In genomic region chr3:58168498-58168897, GRCh38 we compare ENCODE assay signal across 1 cellular context.
TF ChIP-seq lines count a peak whose summit lies in the region.

No MANE protein-coding gene starts in this region.

TF ChIP-seq in HepG2, 621 proteins besides CTCF, POLR2A, EP300 and RAD21 (continued from another document and continues in another):
- TF ChIP-seq ATF6 (CRISPR knock-in tag; conservative IDR thresholded peaks at IDR 0.05) (no peak), UBTF (CRISPR knock-in tag; IDR thresholded peaks at IDR 0.05) (no peak), SAP130 (CRISPR knock-in tag; IDR thresholded peaks at IDR 0.05; ENCODE audit: low read depth) (peak; percentile 76; the same call in 1 of the 2 replicates), RERE (CRISPR knock-in tag; IDR thresholded peaks at IDR 0.05; ENCODE audit: low read depth) (no peak), FOXJ3 (CRISPR knock-in tag; IDR thresholded peaks at IDR 0.05; ENCODE audit: borderline replicate concordance) (peak; percentile 54; the same call in 1 of the 2 replicates), ARID5B (CRISPR knock-in tag; IDR thresholded peaks at IDR 0.05) (peak; percentile 84), FOXO1 (CRISPR knock-in tag; IDR thresholded peaks at IDR 0.05) (no peak; the same call in 1 of the 2 replicates), MAFF (IDR thresholded peaks at IDR 0.05; ENCODE audit: low read depth, low read length) (no peak), SNAPC2 (CRISPR knock-in tag; IDR thresholded peaks at IDR 0.05) (peak; percentile 48; the same call in 1 of the 2 replicates), MTF2 (CRISPR knock-in tag; IDR thresholded peaks at IDR 0.05; ENCODE audit: borderline replicate concordance) (no peak), ZNF460 (CRISPR knock-in tag; IDR thresholded peaks at IDR 0.05; ENCODE audit: borderline replicate concordance) (no peak), NR2F6 (IDR thresholded peaks at IDR 0.05) (peak; percentile 79), NR2F6 (CRISPR knock-in tag; IDR thresholded peaks at IDR 0.05) (peak; percentile 84), GTF2F1 (IDR thresholded peaks at IDR 0.05; ENCODE audit: low read length) (no peak), NFYC (CRISPR knock-in tag; IDR thresholded peaks at IDR 0.05) (no peak), NFE2L2 (IDR thresholded peaks at IDR 0.05; ENCODE audit: low read length) (no peak), ZNF747 (CRISPR knock-in tag; IDR thresholded peaks at IDR 0.05; ENCODE audit: borderline replicate concordance) (no peak), PAXIP1 (CRISPR knock-in tag; conservative IDR thresholded peaks at IDR 0.05) (peak; percentile 89), KAT7 (CRISPR knock-in tag; IDR thresholded peaks at IDR 0.05; ENCODE audit: borderline replicate concordance) (no peak), STAT5B (CRISPR knock-in tag; IDR thresholded peaks at IDR 0.05) (no peak), ESRRA (CRISPR knock-in tag; IDR thresholded peaks at IDR 0.05; ENCODE audit: low read depth) (0 out of 2 replicates have a peak, but pooled peaks have one; percentile 64), ZHX1 (CRISPR knock-in tag; IDR thresholded peaks at IDR 0.05; ENCODE audit: low read depth) (no peak), SP2 (CRISPR knock-in tag; IDR thresholded peaks at IDR 0.05) (no peak), SALL1 (CRISPR knock-in tag; IDR thresholded peaks at IDR 0.05) (peak; percentile 84), MEIS1 (CRISPR knock-in tag; IDR thresholded peaks at IDR 0.05; ENCODE audit: borderline replicate concordance) (peak; percentile 72; the same call in 1 of the 2 replicates), TRIM24 (CRISPR knock-in tag; IDR thresholded peaks at IDR 0.05) (no peak), NR2F1 (CRISPR knock-in tag; IDR thresholded peaks at IDR 0.05) (peak; percentile 40 to 69; a peak in 3 of 4 replicates), RXRB (CRISPR knock-in tag; IDR thresholded peaks at IDR 0.05; ENCODE audit: borderline replicate concordance) (peak; percentile 69), GABPA (IDR thresholded peaks at IDR 0.05; ENCODE audit: low read depth, low read length) (no peak), GABPA (CRISPR knock-in tag; IDR thresholded peaks at IDR 0.05; ENCODE audit: low read depth) (no peak), ZBTB42 (CRISPR knock-in tag; IDR thresholded peaks at IDR 0.05) (no peak), HOMEZ (CRISPR knock-in tag; IDR thresholded peaks at IDR 0.05; ENCODE audit: low read depth) (no peak), PREB (CRISPR knock-in tag; IDR thresholded peaks at IDR 0.05) (no peak), ETV6 (CRISPR knock-in tag; conservative IDR thresholded peaks at IDR 0.05) (no peak), BCL6 (CRISPR knock-in tag; IDR thresholded peaks at IDR 0.05) (peak; percentile 74)
